Comparison of ENCODE assay signal across 27 cellular contexts in genomic region chr6:6024220-6024619, GRCh38.
"Had no signal": no experiment of that assay in that cellular context is flagged by ENCODE, and none has a peak within 500 bp of the region (broad histone marks: within the 10 kb centered on the region; RNA-seq: fewer than 3 reads in every experiment).

No MANE protein-coding gene starts in this region.

- H3K36me3 ChIP-seq: stomach, suprapubic skin, thoracic aorta, thyroid gland, tibial artery, tibial nerve, transverse colon, upper lobe of left lung, upper lobe of right lung, uterus, vagina had no signal

- ATAC-seq: stimulated activated effector memory CD8-positive, alpha-beta T cell treated with anti-CD3 and anti-CD28 coated beads, Interleukin-12 subunit alpha, Interleukin-12 subunit beta, amount 100 ng/mL, for 72 hours; stimulated activated memory B cell treated with anti-CD40 and anti-IgM and Interleukin-4, amounts not matched to agents 10 μg/mL and 1 μg/mL and 100 μg/mL, for 72 hours; stimulated activated naive B cell treated with anti-CD40 and anti-IgM and Interleukin-4, amounts not matched to agents 10 μg/mL and 1 μg/mL and 100 μg/mL, for 72 hours; stimulated activated naive CD8-positive, alpha-beta T cell treated with anti-CD3 and anti-CD28 coated beads, Interleukin-15, amount 100 ng/mL, for 72 hours; stimulated activated naive CD8-positive, alpha-beta T cell treated with anti-CD3 and anti-CD28 coated beads, Interleukin-15, Interleukin-2, amounts not matched to agents 100 U/mL and 50 U/mL, for 24 hours; upper lobe of right lung had no signal

- H3K9me3 ChIP-seq: stomach, suprapubic skin, testis, thoracic aorta, thyroid gland, tibial artery, tibial nerve, transverse colon, upper lobe of left lung, upper lobe of right lung, uterus, vagina had no signal

- FAIRE-seq: urothelium cell line had no signal

- H3K4me1 ChIP-seq: stomach, suprapubic skin, testis, tibial artery, tibial nerve, transverse colon, upper lobe of left lung, upper lobe of right lung, uterus, vagina had no signal

- H3K27me3 ChIP-seq: testis, thyroid gland, tibial artery, tibial nerve, upper lobe of left lung, upper lobe of right lung, uterus, vagina had no signal

- H3K27ac ChIP-seq: stomach, suprapubic skin, testis, thoracic aorta, thyroid gland, tibial artery, tibial nerve, transverse colon, upper lobe of left lung, upper lobe of right lung, uterus, vagina had no signal

- DNase-seq: stimulated activated CD4-positive, alpha-beta T cell treated with anti-CD3 and anti-CD28 coated beads, Interleukin-2, amount 100 ng/mL, for 48 hours; stimulated activated CD4-positive, alpha-beta T cell treated with anti-CD3 and anti-CD28 coated beads, Interleukin-4, amount 100 ng/mL, for 1 hour; stimulated activated CD4-positive, alpha-beta T cell treated with anti-CD3 and anti-CD28 coated beads, Interleukin-4, amount 100 ng/mL, for 24 hours; stimulated activated CD4-positive, alpha-beta T cell treated with anti-CD3 and anti-CD28 coated beads, Interleukin-4, amount 100 ng/mL, for 4 hours; stimulated activated CD8-positive, alpha-beta memory T cell treated with anti-CD3 and anti-CD28 coated beads, Interleukin-4, amount 100 ng/mL, for 48 hours; stimulated activated naive B cell treated with anti-CD40 and anti-IgM and Interleukin-4, amounts not matched to agents 10 μg/mL and 1 μg/mL and 100 μg/mL, for 72 hours; stimulated activated naive CD4-positive, alpha-beta T cell; stimulated activated naive CD4-positive, alpha-beta T cell treated with Interleukin-2 at 50 U/mL for 16 hours; stimulated activated naive CD8-positive, alpha-beta T cell treated with anti-CD3 and anti-CD28 coated beads, Interleukin-15, amount 100 ng/mL, for 72 hours; stimulated activated naive CD8-positive, alpha-beta T cell treated with anti-CD3 and anti-CD28 coated beads, Interleukin-15, Interleukin-2, amounts not matched to agents 100 U/mL and 50 U/mL, for 24 hours; stomach; substantia nigra; testis; tibial artery; transverse colon; trophoblast cell; upper lobe of left lung; upper lobe of right lung; uterus had no signal

- H3K4me3 ChIP-seq: stomach, suprapubic skin, testis, thoracic aorta, thyroid gland, tibial artery, tibial nerve, transverse colon, upper lobe of left lung, upper lobe of right lung, uterus, vagina had no signal
